In genomic region chr20:37527638-37528441, GRCh38 we compare ENCODE assay signal across 1 cellular context.
A peak's percentile ranks its signal among the peaks of the same experiment; 100 is the strongest.
TF ChIP-seq lines count a peak whose summit lies in the region.

Gene BLCAP, minus strand, starts transcription at chr20:37527876. Its CDS starts 8,702 bp downstream, at chr20:37519174.

TF ChIP-seq in K562, 482 proteins besides CTCF, POLR2A, EP300 and RAD21 (continued from another document and continues in another):
- TF ChIP-seq ZNF407 (IDR thresholded peaks at IDR 0.05; ENCODE audit: low read depth) (peak; percentile 42; the same call in 1 of the 2 replicates), CCNT2 (IDR thresholded peaks at IDR 0.05; ENCODE audit: borderline replicate concordance, extremely low read depth, insufficient read length, low read depth, low read length) (peak; percentile 59), HOMEZ (CRISPR knock-in tag; IDR thresholded peaks at IDR 0.05) (no peak), EZH2 (IDR thresholded peaks at IDR 0.05; ENCODE audit: borderline replicate concordance, low read depth, low read length) (no peak), ZNF830 (CRISPR knock-in tag; IDR thresholded peaks at IDR 0.05) (no peak), HDAC8 (tag; IDR thresholded peaks at IDR 0.05) (no peak; the same call in 1 of the 2 replicates), ID3 (CRISPR knock-in tag; IDR thresholded peaks at IDR 0.05) (no peak), ID3 (tag; IDR thresholded peaks at IDR 0.05) (no peak), ZNF3 (CRISPR knock-in tag; IDR thresholded peaks at IDR 0.05) (no peak), MBD1 (CRISPR knock-in tag; IDR thresholded peaks at IDR 0.05) (no peak), ZNF24 (IDR thresholded peaks at IDR 0.05) (no peak), MLLT1 (IDR thresholded peaks at IDR 0.05) (peak in 1 of 2 experiments; percentile 14; a peak in 1 of 4 replicates), C11orf30 (IDR thresholded peaks at IDR 0.05; ENCODE audit: low read depth) (peak; percentile 82), MXD1 (CRISPR knock-in tag; IDR thresholded peaks at IDR 0.05; ENCODE audit: borderline replicate concordance, poor library complexity, severe bottlenecking) (no peak), MCM5 (IDR thresholded peaks at IDR 0.05; ENCODE audit: low read depth) (no peak), FOXA3 (CRISPR knock-in tag; conservative IDR thresholded peaks at IDR 0.05 in 1 of 2, IDR thresholded peaks at IDR 0.05 in 1 of 2) (peak in 1 of 2 experiments; percentile 52; a peak in 2 of 4 replicates), ZNF280B (CRISPR knock-in tag; IDR thresholded peaks at IDR 0.05) (no peak), MAFF (IDR thresholded peaks at IDR 0.05; ENCODE audit: low read length) (no peak), CBFA2T3 (IDR thresholded peaks at IDR 0.05) (no peak), YBX1 (IDR thresholded peaks at IDR 0.05) (no peak), BRCA1 (IDR thresholded peaks at IDR 0.05) (no peak), BRCA1 (CRISPR knock-in tag; IDR thresholded peaks at IDR 0.05) (no peak), SIN3A (IDR thresholded peaks at IDR 0.05; ENCODE audit: borderline replicate concordance in 2 of 2, control insufficient read depth in 1 of 2, low read depth in 2 of 2, low read length in 2 of 2) (peak; percentile 58 to 60; a peak in 1 of 4 replicates), PML (IDR thresholded peaks at IDR 0.05; ENCODE audit: low read length) (peak; percentile 56), CREBBP (IDR thresholded peaks at IDR 0.05; ENCODE audit: low read depth, low read length) (no peak), CBX2 (IDR thresholded peaks at IDR 0.05; ENCODE audit: insufficient read depth, low read length, poor library complexity, severe bottlenecking) (no peak), ZNF175 (CRISPR knock-in tag; IDR thresholded peaks at IDR 0.05; ENCODE audit: low read depth) (no peak), EGR1 (conservative IDR thresholded peaks at IDR 0.05) (peak; percentile 35; the same call in 1 of the 2 replicates), ZNF507 (tag; conservative IDR thresholded peaks at IDR 0.05) (no peak), ZNF512 (tag; IDR thresholded peaks at IDR 0.05) (no peak), ARID2 (IDR thresholded peaks at IDR 0.05) (no peak), ZNF79 (CRISPR knock-in tag; IDR thresholded peaks at IDR 0.05; ENCODE audit: low read depth) (no peak), UBTF (IDR thresholded peaks at IDR 0.05; ENCODE audit: borderline replicate concordance in 1 of 2, low read depth in 2 of 2, low read length in 2 of 2) (no peak), ZSCAN32 (CRISPR knock-in tag; IDR thresholded peaks at IDR 0.05) (peak; percentile 13; the same call in 1 of the 2 replicates), MED1 (CRISPR knock-in tag; IDR thresholded peaks at IDR 0.05; ENCODE audit: borderline replicate concordance) (no peak), CREB1 (IDR thresholded peaks at IDR 0.05) (0 out of 2 replicates have a peak, but pooled peaks have one; percentile 20), CREB1 (CRISPR knock-in tag; IDR thresholded peaks at IDR 0.05) (peak; percentile 13; the same call in 1 of the 2 replicates), HIVEP1 (CRISPR knock-in tag; IDR thresholded peaks at IDR 0.05) (no peak), ZNF134 (CRISPR knock-in tag; conservative IDR thresholded peaks at IDR 0.05) (no peak), HSF4 (CRISPR knock-in tag; IDR thresholded peaks at IDR 0.05; ENCODE audit: borderline replicate concordance) (no peak), ZNF23 (CRISPR knock-in tag; IDR thresholded peaks at IDR 0.05) (no peak), MIER1 (IDR thresholded peaks at IDR 0.05; ENCODE audit: low read depth) (no peak), MYBL2 (IDR thresholded peaks at IDR 0.05; ENCODE audit: low read depth) (no peak), MYBL2 (CRISPR knock-in tag; IDR thresholded peaks at IDR 0.05; ENCODE audit: borderline replicate concordance) (no peak), ZBTB7A (IDR thresholded peaks at IDR 0.05; ENCODE audit: borderline replicate concordance, control insufficient read depth, low read depth, low read length) (peak; percentile 44), ZNF431 (CRISPR knock-in tag; IDR thresholded peaks at IDR 0.05) (no peak), ZNF668 (CRISPR knock-in tag; IDR thresholded peaks at IDR 0.05) (no peak), MEF2D (tag; conservative IDR thresholded peaks at IDR 0.05; ENCODE audit: low read depth) (no peak), STAG1 (CRISPR knock-in tag; IDR thresholded peaks at IDR 0.05; ENCODE audit: borderline replicate concordance) (no peak)
